23 cellular contexts compared by ENCODE assay signal in the genomic region with DNA sequence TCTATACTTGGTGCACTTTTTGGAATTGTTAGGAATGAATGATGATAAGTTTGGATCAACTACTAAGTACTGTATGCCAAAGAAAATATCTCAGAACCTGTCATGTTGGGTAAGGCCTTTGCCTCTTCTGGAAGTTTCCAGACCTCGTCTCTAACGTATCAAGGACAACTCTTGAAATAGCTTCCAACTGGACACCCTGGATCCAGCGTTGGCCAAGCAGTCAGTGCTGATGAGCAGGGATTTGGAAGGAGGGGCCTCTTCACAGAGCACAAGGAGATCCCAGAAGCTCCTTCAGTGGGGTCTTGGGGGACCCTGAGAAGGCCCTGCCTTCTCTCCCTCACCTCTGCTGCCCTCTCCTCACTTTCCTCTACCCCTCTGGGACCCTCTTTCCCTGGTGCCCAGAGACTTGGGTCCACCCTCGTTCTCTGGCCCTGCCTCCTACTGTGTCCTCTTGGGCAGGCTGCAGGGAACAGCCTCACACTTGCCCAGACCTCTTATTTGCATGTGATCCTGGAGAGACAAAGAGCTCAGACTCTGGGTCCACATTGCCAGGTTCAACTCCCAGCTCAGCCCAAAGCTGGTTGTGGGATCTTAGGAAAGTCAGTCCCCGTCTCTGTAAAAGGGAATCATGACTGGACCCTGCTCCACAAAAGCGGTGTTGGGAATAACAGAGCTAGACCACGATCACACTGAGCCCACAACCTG.
DNase-seq lines count a peak whose midpoint lies in the region; ATAC-seq and TF ChIP-seq lines count a peak whose summit lies in the region.
"Had no signal": no experiment of that assay in that cellular context is flagged by ENCODE, and none has a peak within 500 bp of the region (broad histone marks: within the 10 kb centered on the region; RNA-seq: fewer than 3 reads in every experiment).

No MANE protein-coding gene starts in this region.

- H3K9ac ChIP-seq in IMR-90 (ENCODE audit: low read depth, low read length): no peak overlapping the region
- H3K9ac ChIP-seq in mesenchymal stem cell (ENCODE audit: low read length): peak overlapping the region; percentile 28

- peaks cover 13% of the 10 kb centered on the region for H3K9me1 ChIP-seq in IMR-90 (ENCODE audit: insufficient read depth, low read length)

- BruUV-seq in IMR-90 (replicated peaks; lab: Mats Ljungman, UMichigan): no TSS peak

- WGBS in IMR-90 (ENCODE audit: extremely low coverage in 2 of 2, insufficient read length in 1 of 2), 2 experiments: no CpG with 5 or more reads among the region's 7 CpGs
- 97% methylated on average over 7 of the region's 7 CpGs for WGBS in mesenchymal stem cell

- H2BK5ac ChIP-seq in IMR-90 (ENCODE audit: low read depth, low read length, poor library complexity, severe bottlenecking) (peak overlapping the region; percentile 9), mesenchymal stem cell (ENCODE audit: low read depth, low read length, poor library complexity, severe bottlenecking) (no peak overlapping the region)

- no peak overlapping the region for H3K4me2 ChIP-seq in IMR-90 (ENCODE audit: low read depth, low read length)
- no peak overlapping the region for H3K4me2 ChIP-seq in mesenchymal stem cell (ENCODE audit: low read length, poor library complexity, severe bottlenecking)

- H4K8ac ChIP-seq in IMR-90 (ENCODE audit: low read depth in 2 of 2, low read length in 2 of 2) (peak overlapping the region; percentile 36 to 92; a peak in 3 of 4 replicates), mesenchymal stem cell (ENCODE audit: low read length) (peak overlapping the region; percentile 7)

- DNase-seq in IMR-90: no peak
- peak; percentile 52 for DNase-seq in fibroblast of the aortic adventitia (ENCODE audit: low read depth)
- no peak for DNase-seq in mesenchymal stem cell
- DNase-seq in tibial artery: no peak
- no peak for DNase-seq in NCI-H187 (lab: John Stamatoyannopoulos, UW)
- DNase-seq in activated naive CD4-positive, alpha-beta T cell treated with Interleukin-2 at 50 U/mL for 16 hours: no peak
- DNase-seq: Calu3; CD8-positive, alpha-beta memory T cell; DMS153; H7; KBM-7; MM.1S; NCI-H1092; NCI-H1436; NCI-H1930; NCI-H2227 treated with DMSO at 0.1 percent for 48 hours; NCI-H510A treated with DMSO at 0.1 percent for 48 hours; NCI-H774; SHP77 had no signal

- in situ Hi-C loops in IMR-90 (cut with MboI; ENCODE audit: low sequenced_read_pairs): no loop called here

- peak overlapping the region; percentile 63 to 72 for H2BK12ac ChIP-seq in mesenchymal stem cell (ENCODE audit: low read length in 2 of 2)

- no peak overlapping the region for H3K4me3 ChIP-seq in IMR-90 (ENCODE audit: insufficient read depth, low read depth, low read length)
- no peak overlapping the region for H3K4me3 ChIP-seq in fibroblast of the aortic adventitia (ENCODE audit: low read depth, low read length)
- H3K4me3 ChIP-seq in mesenchymal stem cell (ENCODE audit: insufficient read depth in 1 of 2, low read depth in 1 of 2, low read length in 2 of 2): no peak overlapping the region
- H3K4me3 ChIP-seq in tibial artery: no peak overlapping the region

- no peak overlapping the region for H3K56ac ChIP-seq in IMR-90 (ENCODE audit: extremely low read depth, insufficient read depth, low read length)

- H3K4me1 ChIP-seq in IMR-90 (ENCODE audit: control insufficient read depth, insufficient read depth, low read length): peaks cover 26% of the 10 kb centered on the region
- H3K4me1 ChIP-seq in mesenchymal stem cell (ENCODE audit: control insufficient read depth, insufficient read depth, low read depth, low read length): peaks cover 16% of the 10 kb centered on the region
- peaks cover 0 to 52% (median 19%) of the 10 kb centered on the region in 4 donors for H3K4me1 ChIP-seq in tibial artery

- H2BK120ac ChIP-seq in IMR-90 (ENCODE audit: low read depth, low read length) (peak overlapping the region; percentile 89), mesenchymal stem cell (ENCODE audit: low read depth, low read length) (peak overlapping the region; percentile 45)

- H3K9me3 ChIP-seq in IMR-90 (ENCODE audit: control insufficient read depth, insufficient read depth, low read length) (no peaks in the 10 kb centered on the region), mesenchymal stem cell (ENCODE audit: control insufficient read depth, low read length) (peaks cover 5% of the 10 kb centered on the region), tibial artery (no peaks in the 10 kb centered on the region)

- no peaks in the 10 kb centered on the region for H4K20me1 ChIP-seq in IMR-90 (ENCODE audit: insufficient read depth, low read length)

- no peaks in the 10 kb centered on the region for H3K36me3 ChIP-seq in IMR-90 (ENCODE audit: control insufficient read depth, insufficient read depth, low read length)
- peaks cover 0 to 5% of the 10 kb centered on the region in 2 experiments for H3K36me3 ChIP-seq in mesenchymal stem cell (ENCODE audit: control insufficient read depth in 1 of 2, insufficient read depth in 2 of 2, low read depth in 1 of 2, low read length in 2 of 2)
- H3K36me3 ChIP-seq in tibial artery: no peaks in the 10 kb centered on the region

- TF ChIP-seq POLR2A in IMR-90 (IDR thresholded peaks at IDR 0.05; ENCODE audit: low read depth, low read length): no peak

- CTCF ChIA-PET in IMR-90 (lab: Yijun Ruan, JAX): no interaction called here

- H4K91ac ChIP-seq in IMR-90 (ENCODE audit: insufficient read depth, low read depth, low read length): peak overlapping the region; percentile 87
- H4K91ac ChIP-seq in mesenchymal stem cell (ENCODE audit: low read length): peak overlapping the region; percentile 54

- peak overlapping the region; percentile 88 for H4K5ac ChIP-seq in IMR-90 (ENCODE audit: low read depth, low read length)

- intact Hi-C loops in IMR-90 (cut with micrococcal nuclease) (no loop called here), tibial artery (cut with DNase I; ENCODE audit: low total_unique reads) (no loop called here)

- peak overlapping the region; percentile 86 for H2BK20ac ChIP-seq in IMR-90 (ENCODE audit: low read depth, low read length)

- H3K27ac ChIP-seq in IMR-90 (ENCODE audit: insufficient read depth, low read length) (peak overlapping the region; percentile 7; the same call in 1 of the 2 replicates), mesenchymal stem cell (ENCODE audit: low read length, poor library complexity, severe bottlenecking) (no peak overlapping the region), tibial artery (peak overlapping the region; percentile 8 to 44)
- H3K27ac ChIP-seq: C4-2B, HL-60 had no signal

- H2AFZ ChIP-seq in IMR-90 (replicated peaks; ENCODE audit: low read length, poor library complexity) (peak overlapping the region; percentile 16), mesenchymal stem cell (ENCODE audit: low read depth, low read length) (no peak overlapping the region)

- H2BK15ac ChIP-seq in IMR-90 (ENCODE audit: low read depth, low read length) (peak overlapping the region; percentile 94; the same call in 2 of the 3 replicates), mesenchymal stem cell (ENCODE audit: low read depth, poor library complexity, severe bottlenecking) (peak overlapping the region; percentile 91)

- H3K27me3 ChIP-seq in IMR-90 (ENCODE audit: control insufficient read depth, insufficient read depth, low read length): no peaks in the 10 kb centered on the region
- H3K27me3 ChIP-seq in mesenchymal stem cell (ENCODE audit: control insufficient read depth in 1 of 2, insufficient read depth in 1 of 2, low read length in 2 of 2): no peaks in the 10 kb centered on the region
- H3K27me3 ChIP-seq in tibial artery: no peaks in the 10 kb centered on the region

- TF ChIP-seq CTCF in IMR-90 (conservative IDR thresholded peaks at IDR 0.05; ENCODE audit: low read depth, low read length): no peak
- no peak for TF ChIP-seq CTCF in fibroblast of the aortic adventitia (IDR thresholded peaks at IDR 0.05; ENCODE audit: insufficient read depth, low read length)
- TF ChIP-seq CTCF in tibial artery (IDR thresholded peaks at IDR 0.05): no peak

- no peak for TF ChIP-seq RAD21 in IMR-90 (IDR thresholded peaks at IDR 0.05; ENCODE audit: low read length)

- peak overlapping the region; percentile 80 for H3K4ac ChIP-seq in IMR-90 (ENCODE audit: low read depth, low read length)
- no peak overlapping the region for H3K4ac ChIP-seq in mesenchymal stem cell (ENCODE audit: low read depth in 1 of 2, low read length in 2 of 2)

- H2AK5ac ChIP-seq in IMR-90 (ENCODE audit: low read depth, low read length) (peak overlapping the region; percentile 94), mesenchymal stem cell (ENCODE audit: low read length, severe bottlenecking) (peak overlapping the region; percentile 79)

- H3K79me1 ChIP-seq in IMR-90 (ENCODE audit: low read depth in 1 of 2, low read length in 2 of 2): peaks cover 0 to 8% of the 10 kb centered on the region in 2 experiments; a peak in 1 of 4 replicates
- H3K79me1 ChIP-seq in mesenchymal stem cell (replicated peaks; ENCODE audit: low read length, poor library complexity, severe bottlenecking): no peaks in the 10 kb centered on the region

- dilution Hi-C loops in IMR-90 (cut with HindIII; ENCODE audit: low sequenced_read_pairs, unreplicated experiment): no loop called here

- no peak overlapping the region for H3K23ac ChIP-seq in IMR-90 (ENCODE audit: low read depth, low read length)
- H3K23ac ChIP-seq in mesenchymal stem cell (ENCODE audit: low read length in 2 of 2): no peak overlapping the region

- POLR2A ChIA-PET in IMR-90 (lab: Charles Lee; ENCODE audit: unreplicated experiment): no interaction called here

- H3K14ac ChIP-seq in IMR-90 (replicated peaks; ENCODE audit: low read depth, low read length) (peak overlapping the region; percentile 86; the same call in 1 of the 2 replicates), mesenchymal stem cell (ENCODE audit: low read length in 2 of 2) (no peak overlapping the region)

- H2AK9ac ChIP-seq in IMR-90 (replicated peaks; ENCODE audit: low read depth, low read length, poor library complexity): peak overlapping the region; percentile 33

- peak overlapping the region; percentile 74 for H3K18ac ChIP-seq in IMR-90 (ENCODE audit: low read depth, low read length)
- H3K18ac ChIP-seq in mesenchymal stem cell (ENCODE audit: low read depth in 1 of 2, low read length in 2 of 2): peak overlapping the region in 1 of 2 experiments; percentile 34

- no peak for ATAC-seq in IMR-90 (ENCODE audit: low read depth)
- no peak for ATAC-seq in GM18502 (IDR thresholded peaks at IDR 0.05; ENCODE audit: poor library complexity, unreplicated experiment)
- ATAC-seq: HepG2 had no signal

TF ChIP-seq in IMR-90, 13 proteins besides CTCF, POLR2A, EP300 and RAD21 (continues in another document):
- no peak for TF ChIP-seq MAZ (IDR thresholded peaks at IDR 0.05; ENCODE audit: borderline replicate concordance, low read depth, low read length)
- TF ChIP-seq, protein P1, sequence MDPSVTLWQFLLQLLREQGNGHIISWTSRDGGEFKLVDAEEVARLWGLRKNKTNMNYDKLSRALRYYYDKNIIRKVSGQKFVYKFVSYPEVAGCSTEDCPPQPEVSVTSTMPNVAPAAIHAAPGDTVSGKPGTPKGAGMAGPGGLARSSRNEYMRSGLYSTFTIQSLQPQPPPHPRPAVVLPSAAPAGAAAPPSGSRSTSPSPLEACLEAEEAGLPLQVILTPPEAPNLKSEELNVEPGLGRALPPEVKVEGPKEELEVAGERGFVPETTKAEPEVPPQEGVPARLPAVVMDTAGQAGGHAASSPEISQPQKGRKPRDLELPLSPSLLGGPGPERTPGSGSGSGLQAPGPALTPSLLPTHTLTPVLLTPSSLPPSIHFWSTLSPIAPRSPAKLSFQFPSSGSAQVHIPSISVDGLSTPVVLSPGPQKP (IDR thresholded peaks at IDR 0.05; ENCODE audit: borderline replicate concordance, low read depth, low read length): no peak
